25 cellular contexts compared by ENCODE assay signal in the genomic region with DNA sequence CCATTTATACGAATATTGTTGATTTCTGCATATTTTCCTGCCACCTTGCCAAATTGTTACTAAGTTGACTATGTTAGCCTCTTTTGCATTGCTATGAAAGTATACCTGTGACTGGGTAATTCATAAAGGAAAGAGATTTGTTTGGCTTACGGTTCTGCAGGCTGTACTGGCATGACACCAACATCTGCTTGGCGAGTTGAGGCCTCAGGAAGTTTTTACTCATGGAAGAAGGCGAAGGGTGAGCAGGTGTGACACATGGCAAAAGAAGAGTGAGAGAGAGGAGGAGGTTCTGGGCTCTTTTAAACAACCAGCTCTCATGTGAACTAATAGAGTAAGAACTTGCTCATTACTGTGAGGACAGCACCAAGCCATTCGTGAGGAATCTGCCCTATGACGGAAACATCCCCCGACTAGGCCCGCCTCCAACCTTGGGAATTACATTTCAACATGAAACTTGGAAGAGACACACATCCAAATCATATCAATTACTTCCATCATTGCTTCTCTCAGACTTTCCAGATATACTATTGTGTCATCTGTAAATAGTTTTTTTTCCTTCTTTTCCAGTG. TPM values are rescaled to one million over a fixed set of nuclear protein-coding genes. Genes with fewer than 3 reads are reported as not detected.
DNase-seq lines count a peak whose midpoint lies in the region; ATAC-seq and TF ChIP-seq lines count a peak whose summit lies in the region.
"Had no signal": no experiment of that assay in that cellular context is flagged by ENCODE, and none has a peak within 500 bp of the region (broad histone marks: within the 10 kb centered on the region; RNA-seq: fewer than 3 reads in every experiment).

No MANE protein-coding gene starts in this region.

- H3K9me3 ChIP-seq in CD4-positive, alpha-beta memory T cell (ENCODE audit: control insufficient read depth in 1 of 2, low read length in 2 of 2): no peaks in the 10 kb centered on the region
- H3K9me3 ChIP-seq in H9 (ENCODE audit: control insufficient read depth, low read depth, low read length) (no peaks in the 10 kb centered on the region), adrenal gland (replicated peaks in 1 of 3) (no peaks in the 10 kb centered on the region)
- no peaks in the 10 kb centered on the region for H3K9me3 ChIP-seq in naive thymus-derived CD4-positive, alpha-beta T cell (ENCODE audit: control insufficient read depth in 2 of 3, low read length in 3 of 3)

- H4K8ac ChIP-seq in H9 (replicated peaks; ENCODE audit: insufficient read length, low read depth, low read length): no peak overlapping the region

- H3K4me1 ChIP-seq in CD4-positive, alpha-beta memory T cell (ENCODE audit: insufficient read depth, low read length): peaks cover 58% of the 10 kb centered on the region
- H3K4me1 ChIP-seq in H9 (ENCODE audit: insufficient read depth, low read length) (no peaks in the 10 kb centered on the region; the same call in 1 of the 2 replicates), adrenal gland (replicated peaks in 1 of 2) (peaks cover 19 to 46% of the 10 kb centered on the region in 2 donors)
- peaks cover 18 to 32% of the 10 kb centered on the region in 2 donors for H3K4me1 ChIP-seq in naive thymus-derived CD4-positive, alpha-beta T cell (ENCODE audit: control insufficient read depth in 2 of 2, insufficient read depth in 2 of 2, low read length in 2 of 2)

- no peak overlapping the region for H2BK120ac ChIP-seq in H9 (ENCODE audit: low read depth, low read length, poor library complexity, severe bottlenecking)

- H3T11ph ChIP-seq in H9 (ENCODE audit: low read length): no peak overlapping the region

- no peak overlapping the region for H3K4me2 ChIP-seq in H9 (ENCODE audit: insufficient read depth, insufficient read length, low read length)

- no peak overlapping the region for H2AFZ ChIP-seq in H9 (ENCODE audit: low read length)

- H3K18ac ChIP-seq in H9 (ENCODE audit: insufficient read length, low read depth, low read length): no peak overlapping the region

- H3K4me3 Mint-ChIP-seq in CD4-positive, alpha-beta memory T cell: peak overlapping the region in 1 of 8 donors; percentile 16
- H3K4me3 Mint-ChIP-seq in H9: no peak overlapping the region
- H3K4me3 Mint-ChIP-seq in naive thymus-derived CD4-positive, alpha-beta T cell: peak overlapping the region in 7 of 10 donors; percentile 4 to 92 (median 40)
- H3K4me3 Mint-ChIP-seq: activated CD8-positive, alpha-beta memory T cell treated with anti-CD3 and anti-CD28 coated beads, Interleukin-2, amount 10 ng/mL, durations not matched to agents 7 days and 5 days; nephron progenitor cell had no signal

- H3K4ac ChIP-seq in H9 (ENCODE audit: low read depth, low read length): no peak overlapping the region

- H2BK15ac ChIP-seq in H9 (ENCODE audit: low read depth, low read length): no peak overlapping the region

- no peak overlapping the region for H3K4me3 ChIP-seq in CD4-positive, alpha-beta memory T cell (ENCODE audit: low read length in 2 of 2)
- no peak overlapping the region for H3K4me3 ChIP-seq in adrenal gland
- H3K4me3 ChIP-seq in naive thymus-derived CD4-positive, alpha-beta T cell (ENCODE audit: low read length): no peak overlapping the region
- H3K4me3 ChIP-seq: dorsolateral prefrontal cortex, lung had no signal

- peaks cover 58 to 75% (median 65%) of the 10 kb centered on the region in 4 donors for H3K4me1 Mint-ChIP-seq in CD4-positive, alpha-beta memory T cell
- H3K4me1 Mint-ChIP-seq in H9: peaks cover 33 to 36% of the 10 kb centered on the region in 2 experiments
- peaks cover 56 to 91% (median 71%) of the 10 kb centered on the region in 7 donors for H3K4me1 Mint-ChIP-seq in naive thymus-derived CD4-positive, alpha-beta T cell

- H4K5ac ChIP-seq in H9 (ENCODE audit: insufficient read length, low read depth, low read length): no peak overlapping the region

- CTCF ChIA-PET in CD4-positive, alpha-beta memory T cell (lab: Charles Lee; ENCODE audit: partially characterized antibody): interaction anchor here (1.3 to 2.0 kb wide), 3 partner anchors 51 to 116 kb away, joined by 3 to 7 read pairs (median 5); no protein-coding TSS in a partner anchor
- CTCF ChIA-PET in naive thymus-derived CD4-positive, alpha-beta T cell (lab: Charles Lee): interaction anchor here (0.9 kb wide), 1 partner anchor 51 kb away, joined by 4 read pairs; no protein-coding TSS in a partner anchor

- no peak for TF ChIP-seq CTCF in H9 (conservative IDR thresholded peaks at IDR 0.05)
- no peak for TF ChIP-seq CTCF in adrenal gland (IDR thresholded peaks at IDR 0.05)

- peaks cover 2% of the 10 kb centered on the region for H4K20me1 ChIP-seq in H9 (ENCODE audit: control insufficient read depth, insufficient read depth, insufficient read length)

- peak overlapping the region in 6 of 7 donors; percentile 60 to 96 (median 80) for H3K27ac Mint-ChIP-seq in CD4-positive, alpha-beta memory T cell
- peak overlapping the region in 2 of 3 experiments; percentile 35 to 85; a peak in 2 of 7 replicates for H3K27ac Mint-ChIP-seq in H9
- peak overlapping the region in 8 of 9 donors; percentile 71 to 99 (median 98) for H3K27ac Mint-ChIP-seq in naive thymus-derived CD4-positive, alpha-beta T cell
- H3K27ac Mint-ChIP-seq: activated CD8-positive, alpha-beta memory T cell treated with anti-CD3 and anti-CD28 coated beads, Interleukin-2, amount 10 ng/mL, durations not matched to agents 7 days and 5 days; activated T-helper 1 cell treated with anti-CD3 and anti-CD28 coated beads, Interleukin-12 subunit alpha, Interleukin-12 subunit beta, Interleukin-2, Interleukin-4 antibody, amounts not matched to agents 30 ng/mL and 10 ng/mL and 1 ng/mL, durations not matched to agents 14 hours and 24 hours and 36 hours had no signal

- H3K36me3 Mint-ChIP-seq in CD4-positive, alpha-beta memory T cell: peaks cover 29 to 37% of the 10 kb centered on the region in 2 donors
- peaks cover 20 to 38% (median 35%) of the 10 kb centered on the region in 3 experiments for H3K36me3 Mint-ChIP-seq in H9 (ENCODE audit: insufficient read depth in 1 of 3, low read depth in 3 of 3)
- H3K36me3 Mint-ChIP-seq in naive thymus-derived CD4-positive, alpha-beta T cell: peaks cover 14 to 44% (median 40%) of the 10 kb centered on the region in 5 donors

- no peak overlapping the region for H2BK5ac ChIP-seq in H9 (ENCODE audit: insufficient read length, low read length)

- no peaks in the 10 kb centered on the region for H3K27me3 Mint-ChIP-seq in CD4-positive, alpha-beta memory T cell
- H3K27me3 Mint-ChIP-seq in H9 (ENCODE audit: low read depth): no peaks in the 10 kb centered on the region
- no peaks in the 10 kb centered on the region for H3K27me3 Mint-ChIP-seq in naive thymus-derived CD4-positive, alpha-beta T cell
- H3K27me3 Mint-ChIP-seq: activated CD8-positive, alpha-beta memory T cell treated with anti-CD3 and anti-CD28 coated beads, Interleukin-2, amount 10 ng/mL, durations not matched to agents 7 days and 5 days had no signal

- POLR2A ChIA-PET in CD4-positive, alpha-beta memory T cell (lab: Charles Lee; ENCODE audit: partially characterized antibody): interaction anchor here (0.9 to 1.1 kb wide), 2 partner anchors 9 to 43 kb away, joined by 3 to 6 read pairs; a partner anchor contains a TSS
- POLR2A ChIA-PET in naive thymus-derived CD4-positive, alpha-beta T cell (lab: Charles Lee): interaction anchor here (0.9 to 2.0 kb wide), 3 partner anchors 9 to 22 kb away, joined by 3 to 23 read pairs (median 3); a partner anchor contains a TSS

- H3K27me3 ChIP-seq in CD4-positive, alpha-beta memory T cell (ENCODE audit: insufficient read depth, low read length): no peaks in the 10 kb centered on the region
- no peaks in the 10 kb centered on the region for H3K27me3 ChIP-seq in H9 (ENCODE audit: insufficient read depth, low read length)
- H3K27me3 ChIP-seq in adrenal gland: no peaks in the 10 kb centered on the region
- no peaks in the 10 kb centered on the region for H3K27me3 ChIP-seq in naive thymus-derived CD4-positive, alpha-beta T cell (ENCODE audit: control insufficient read depth in 2 of 2, insufficient read depth in 2 of 2, low read length in 2 of 2)
- H3K27me3 ChIP-seq: dorsolateral prefrontal cortex had no signal

- H3K9ac ChIP-seq in H9 (ENCODE audit: extremely low read depth, insufficient read length, low read length): no peak overlapping the region

- peaks cover 21% of the 10 kb centered on the region; the same call in 1 of the 2 replicates for H3K79me2 ChIP-seq in H9 (ENCODE audit: insufficient read depth, low read length)

- H3K27ac ChIP-seq in CD4-positive, alpha-beta memory T cell (ENCODE audit: low read depth, low read length): no peak overlapping the region
- H3K27ac ChIP-seq in H9 (ENCODE audit: insufficient read length, low read depth, low read length): no peak overlapping the region
- H3K27ac ChIP-seq in adrenal gland: peak overlapping the region in 4 of 5 donors; percentile 22 to 74 (median 52)
- H3K27ac ChIP-seq in naive thymus-derived CD4-positive, alpha-beta T cell (ENCODE audit: low read depth, low read length): peak overlapping the region; percentile 79
- H3K27ac ChIP-seq: C4-2B, dorsolateral prefrontal cortex, WERI-Rb-1 had no signal

- H2BK20ac ChIP-seq in H9 (ENCODE audit: low read depth, low read length, poor library complexity, severe bottlenecking): no peak overlapping the region

- no peak overlapping the region for H2BK12ac ChIP-seq in H9 (ENCODE audit: insufficient read length, low read depth, low read length)

- peaks cover 6% of the 10 kb centered on the region for H3K79me1 ChIP-seq in H9 (ENCODE audit: insufficient read depth, low read depth, low read length, poor library complexity, severe bottlenecking)

- H2AK5ac ChIP-seq in H9 (ENCODE audit: insufficient read length, low read length): no peak overlapping the region

- no peak overlapping the region for H3K14ac ChIP-seq in H9 (ENCODE audit: insufficient read depth, low read length)

- ATAC-seq in naive thymus-derived CD4-positive, alpha-beta T cell: no peak
- no peak for ATAC-seq in HG02798 (IDR thresholded peaks at IDR 0.05; ENCODE audit: poor library complexity, unreplicated experiment)
- ATAC-seq: activated CD8-positive, alpha-beta memory T cell treated with anti-CD3 and anti-CD28 coated beads, Interleukin-2, amount 10 ng/mL, durations not matched to agents 7 days and 5 days; activated naive CD4-positive, alpha-beta T cell treated with anti-CD3 and anti-CD28 coated beads, Interleukin-2, amount 50 U/mL, for 72 hours; left cardiac atrium had no signal

- H3K23me2 ChIP-seq in H9 (ENCODE audit: insufficient read length, low read depth, low read length, poor library complexity, severe bottlenecking): no peaks in the 10 kb centered on the region

- no peak overlapping the region for H3K56ac ChIP-seq in H9 (ENCODE audit: insufficient read length, low read depth, low read length)

- no CpG with 5 or more reads among the region's 8 CpGs for WGBS in H9 (ENCODE audit: extremely low coverage, insufficient read length, low lambda C conversion rate)
- 61 to 70% (median 65%) methylated on average over 8 of the region's 8 CpGs for WGBS in adrenal gland, 4 donors

- peaks cover 5% of the 10 kb centered on the region for H3K36me3 ChIP-seq in CD4-positive, alpha-beta memory T cell (ENCODE audit: insufficient read depth, low read length)
- H3K36me3 ChIP-seq in adrenal gland (replicated peaks in 1 of 2): no peaks in the 10 kb centered on the region
- no peaks in the 10 kb centered on the region for H3K36me3 ChIP-seq in naive thymus-derived CD4-positive, alpha-beta T cell (ENCODE audit: control insufficient read depth in 2 of 3, insufficient read depth in 3 of 3, low read length in 3 of 3)

- no peaks in the 10 kb centered on the region for H3K9me3 Mint-ChIP-seq in CD4-positive, alpha-beta memory T cell
- H3K9me3 Mint-ChIP-seq in H9: no peaks in the 10 kb centered on the region
- H3K9me3 Mint-ChIP-seq in naive thymus-derived CD4-positive, alpha-beta T cell: peaks cover 0 to 8% (median 0%) of the 10 kb centered on the region in 11 donors

- intact Hi-C loops in CD4-positive, alpha-beta memory T cell (cut with micrococcal nuclease): loop anchor here (2.0 to 5.0 kb wide), 2 partner anchors 21 to 35 kb away; no protein-coding TSS in a partner anchor
- intact Hi-C loops in adrenal gland (cut with DNase I): loop anchor here in 1 of 2 donors (10.0 kb wide), 1 partner anchor 113 kb away; no protein-coding TSS in a partner anchor
- intact Hi-C loops in naive thymus-derived CD4-positive, alpha-beta T cell (cut with micrococcal nuclease): loop anchor here in 1 of 2 donors (5.0 kb wide), 2 partner anchors 35 to 55 kb away; no protein-coding TSS in a partner anchor

- TF ChIP-seq POLR2A in adrenal gland (IDR thresholded peaks at IDR 0.05): peak in 1 of 2 donors; percentile 28

- H4K91ac ChIP-seq in H9 (ENCODE audit: insufficient read length, low read depth, low read length): no peak overlapping the region

- no peak overlapping the region for H3K23ac ChIP-seq in H9 (ENCODE audit: insufficient read length, low read depth, low read length)

- no peak for DNase-seq in CD4-positive, alpha-beta memory T cell
- no peak for DNase-seq in H9
- DNase-seq in adrenal gland: peak; percentile 57 to 86 (median 71)
- no peak for DNase-seq in naive thymus-derived CD4-positive, alpha-beta T cell
- DNase-seq in RKO (ENCODE audit: low spot score): no peak
- no peak for DNase-seq in SK-N-DZ (ENCODE audit: low spot score)
- DNase-seq: activated CD4-positive, alpha-beta T cell treated with anti-CD3 and anti-CD28 coated beads, Interleukin-2, amount 50 U/mL, for 1 hour; activated CD8-positive, alpha-beta memory T cell treated with anti-CD3 and anti-CD28 coated beads, Interleukin-2, amount 10 ng/mL, durations not matched to agents 7 days and 5 days; DND-41; dorsolateral prefrontal cortex; GF-D8; hypothalamus; left cardiac atrium; NCI-H1048; NCI-H1694; NCI-H2171; nephron progenitor cell; stimulated activated CD4-positive, alpha-beta T cell treated with anti-CD3 and anti-CD28 coated beads, Interleukin-4, amount 100 ng/mL, for 24 hours; trophoblast cell; WERI-Rb-1 had no signal

RNA-seq across cellular contexts. Expression of a gene that starts 8.4 kb away (rescaled TPM):
- total RNA-seq in CD4-positive, alpha-beta memory T cell: 10 to 100 TPM; 46.3 to 47.7 TPM
- 10 to 100 TPM; 31.6 to 50.5 TPM for polyA plus RNA-seq in CD4-positive, alpha-beta memory T cell
- total RNA-seq in H9 (2021) (54.9 and 57.5 TPM in 2 replicates), adrenal gland (10 to 100 TPM; 24.1 to 58.6 (median 34.9) TPM)
- 10 to 100 TPM; 15.4 to 45.6 (median 26.3) TPM for polyA plus RNA-seq in adrenal gland
- total RNA-seq in naive thymus-derived CD4-positive, alpha-beta T cell: 10 to 100 TPM; 24.8 to 48.2 (median 32.8) TPM
- polyA plus RNA-seq in naive thymus-derived CD4-positive, alpha-beta T cell: 10 to 100 TPM; 40.2 to 44.3 TPM
- 22.3 and 23.3 TPM in 2 replicates for polyA plus RNA-seq in SK-N-DZ (2014; cell fraction: cytosol; rRNA removed)
- 10.6 and 11.1 TPM in 2 replicates for polyA plus RNA-seq in SK-N-DZ (2014; cell fraction: nucleus; rRNA removed)

Comparison
In these comparisons a context has a peak if more than half of its experiments do, and no peak if none do; other contexts are left out.
1. DNase-seq: peak in adrenal gland (7 of 7); none in CD4-positive, alpha-beta memory T cell (0 of 5), H9 (single experiment), naive thymus-derived CD4-positive, alpha-beta T cell (0 of 9), RKO (single experiment) and SK-N-DZ (single experiment).
2. H3K27ac ChIP-seq: peak in adrenal gland (4 of 5) and naive thymus-derived CD4-positive, alpha-beta T cell (single experiment); none in CD4-positive, alpha-beta memory T cell (single experiment) and H9 (single experiment).
3. H3K4me3 Mint-ChIP-seq: peak in naive thymus-derived CD4-positive, alpha-beta T cell (7 of 10); none in H9 (0 of 2).
4. Peak in every context shown above with its lines, with median percentiles within 50 percentile points of each other: H3K27ac Mint-ChIP-seq.